In the genomic region with DNA sequence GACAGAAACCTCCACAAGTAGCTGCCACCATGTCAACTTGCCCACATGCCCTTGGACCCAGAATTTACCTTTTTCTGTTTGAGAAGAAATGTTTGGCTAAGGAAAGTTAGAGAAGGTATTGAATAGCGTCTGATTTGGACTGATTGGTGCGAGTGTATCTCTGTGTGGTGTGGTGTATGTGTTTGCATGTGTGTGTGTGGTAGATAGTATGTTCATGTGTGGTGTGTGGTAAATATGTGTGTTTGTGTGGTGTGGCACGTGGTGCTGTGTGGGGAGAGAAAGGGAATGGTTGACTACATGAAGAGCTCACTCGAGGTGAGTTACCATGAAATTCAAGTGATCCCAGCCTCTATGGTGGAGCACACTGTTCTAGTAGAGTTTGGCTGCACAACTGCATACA, we compare ENCODE assay signal across 19 cellular contexts.
"Had no signal": no experiment of that assay in that cellular context is flagged by ENCODE, and none has a peak within 500 bp of the region (broad histone marks: within the 10 kb centered on the region; RNA-seq: fewer than 3 reads in every experiment).

No MANE protein-coding gene starts in this region.

- H3K27me3 ChIP-seq: heart left ventricle, neutrophil, sigmoid colon, suprapubic skin, thyroid gland, upper lobe of left lung, vagina had no signal

- H3K9me3 ChIP-seq: neutrophil, thyroid gland, vagina had no signal

- H3K27ac ChIP-seq: dorsolateral prefrontal cortex, heart left ventricle, neutrophil, sigmoid colon, suprapubic skin, thyroid gland, upper lobe of left lung, vagina had no signal

- H3K36me3 ChIP-seq: heart left ventricle, neutrophil, sigmoid colon, suprapubic skin, thyroid gland, upper lobe of left lung, vagina had no signal

- H3K36me3 Mint-ChIP-seq: naive thymus-derived CD8-positive, alpha-beta T cell had no signal

- H3K4me1 Mint-ChIP-seq: naive thymus-derived CD8-positive, alpha-beta T cell had no signal

- H3K4me1 ChIP-seq: sigmoid colon, suprapubic skin, thyroid gland, upper lobe of left lung, vagina had no signal

- H3K27ac Mint-ChIP-seq: naive thymus-derived CD8-positive, alpha-beta T cell had no signal

- H3K4me3 ChIP-seq: dorsolateral prefrontal cortex, heart left ventricle, mucosa of descending colon, sigmoid colon, suprapubic skin, thyroid gland, upper lobe of left lung, vagina had no signal

- ATAC-seq: heart left ventricle; left lobe of liver; mucosa of descending colon; naive thymus-derived CD8-positive, alpha-beta T cell; stimulated activated naive CD8-positive, alpha-beta T cell treated with anti-CD3 and anti-CD28 coated beads, Interleukin-15, Interleukin-2, amounts not matched to agents 100 U/mL and 50 U/mL, for 24 hours had no signal

- DNase-seq: cortex of kidney; dorsolateral prefrontal cortex; effector CD8-positive, alpha-beta T cell; heart left ventricle; hippocampal formation; mucosa of descending colon; naive thymus-derived CD8-positive, alpha-beta T cell; posterior cingulate gyrus; sigmoid colon; small intestine; stimulated activated CD4-positive, alpha-beta T cell treated with anti-CD3 and anti-CD28 coated beads, Interleukin-12 subunit alpha, Interleukin-12 subunit beta, amount 100 ng/mL, for 4 hours; stimulated activated naive CD8-positive, alpha-beta T cell treated with anti-CD3 and anti-CD28 coated beads, Interleukin-15, Interleukin-2, amounts not matched to agents 100 U/mL and 50 U/mL, for 24 hours; thyroid gland; upper lobe of left lung had no signal

- H3K27me3 Mint-ChIP-seq: naive thymus-derived CD8-positive, alpha-beta T cell had no signal

- H3K4me3 Mint-ChIP-seq: naive thymus-derived CD8-positive, alpha-beta T cell had no signal

- FAIRE-seq: frontal cortex, small intestine had no signal
